In genomic region chr12:92469837-92470236, GRCh38 we compare ENCODE assay signal across 15 cellular contexts.
DNase-seq lines count a peak whose midpoint lies in the region; ATAC-seq and TF ChIP-seq lines count a peak whose summit lies in the region.
"Had no signal": no experiment of that assay in that cellular context is flagged by ENCODE, and none has a peak within 500 bp of the region (broad histone marks: within the 10 kb centered on the region; RNA-seq: fewer than 3 reads in every experiment).

No MANE protein-coding gene starts in this region.

- no peaks in the 10 kb centered on the region for H4K20me1 ChIP-seq in hepatocyte (ENCODE audit: insufficient read depth, poor library complexity, severe bottlenecking)

- no peak for DNase-seq in activated CD4-positive, alpha-beta T cell treated with anti-CD3 and anti-CD28 coated beads, Interleukin-2, amount 10 ng/mL, durations not matched to agents 24 days and 14 days
- no peak for DNase-seq in activated CD4-positive, alpha-beta T cell treated with anti-CD3 and anti-CD28 coated beads, Interleukin-2, amount 50 U/mL, for 1 hour
- no peak for DNase-seq in activated naive CD8-positive, alpha-beta T cell treated with anti-CD3 and anti-CD28 coated beads, Interleukin-2, amount 50 U/mL, for 24 hours
- DNase-seq in hepatocyte (ENCODE audit: low spot score) (peak; percentile 23), spleen (peak; percentile 76), NCI-H774 (lab: John Stamatoyannopoulos, UW) (no peak), H4 (ENCODE audit: low spot score) (no peak)
- DNase-seq in effector CD4-positive, alpha-beta T cell: no peak
- DNase-seq: 8988T, body of pancreas, lower lobe of right lung, NCI-H524, retina, uterus had no signal

- H3K36me3 Mint-ChIP-seq in activated CD4-positive, alpha-beta T cell treated with anti-CD3 and anti-CD28 coated beads, Interleukin-2, amount 10 ng/mL, durations not matched to agents 24 days and 14 days (ENCODE audit: low read depth): no peaks in the 10 kb centered on the region
- no peaks in the 10 kb centered on the region for H3K36me3 Mint-ChIP-seq in activated naive CD8-positive, alpha-beta T cell treated with anti-CD3 and anti-CD28 coated beads, Interleukin-2, amount 50 U/mL, for 24 hours (ENCODE audit: low read depth)

- H3K9me3 ChIP-seq in hepatocyte (ENCODE audit: low read depth) (no peaks in the 10 kb centered on the region), spleen (no peaks in the 10 kb centered on the region)
- H3K9me3 ChIP-seq: body of pancreas, lower lobe of right lung, SJSA1, uterus had no signal

- H3K27ac ChIP-seq in hepatocyte: peak overlapping the region; percentile 55
- peak overlapping the region in 7 of 8 donors; percentile 51 to 92 (median 81) for H3K27ac ChIP-seq in spleen
- H3K27ac ChIP-seq: body of pancreas, lower lobe of right lung, SJSA1, uterus had no signal

- intact Hi-C loops in activated CD4-positive, alpha-beta T cell treated with anti-CD3 and anti-CD28 coated beads, Interleukin-2, amount 10 ng/mL, durations not matched to agents 24 days and 14 days (cut with micrococcal nuclease): loop anchor here (1.0 to 10.0 kb wide), 12 partner anchors 35 to 1085 kb away; no protein-coding TSS in a partner anchor
- intact Hi-C loops in spleen (cut with DNase I; ENCODE audit: low total_unique reads): no loop called here

- ATAC-seq in activated naive CD8-positive, alpha-beta T cell treated with anti-CD3 and anti-CD28 coated beads, Interleukin-2, amount 50 U/mL, for 24 hours: no peak
- ATAC-seq: body of pancreas, lower lobe of right lung had no signal

- H3K9me2 ChIP-seq in hepatocyte (replicated peaks; ENCODE audit: insufficient read depth): no peaks in the 10 kb centered on the region

- H3K36me3 ChIP-seq in hepatocyte (replicated peaks; ENCODE audit: insufficient read depth, low read depth): no peaks in the 10 kb centered on the region
- no peaks in the 10 kb centered on the region for H3K36me3 ChIP-seq in spleen
- H3K36me3 ChIP-seq: lower lobe of right lung, SJSA1, uterus had no signal

- H3K27me3 Mint-ChIP-seq in activated CD4-positive, alpha-beta T cell treated with anti-CD3 and anti-CD28 coated beads, Interleukin-2, amount 10 ng/mL, durations not matched to agents 24 days and 14 days: no peaks in the 10 kb centered on the region
- no peaks in the 10 kb centered on the region for H3K27me3 Mint-ChIP-seq in activated naive CD8-positive, alpha-beta T cell treated with anti-CD3 and anti-CD28 coated beads, Interleukin-2, amount 50 U/mL, for 24 hours

- no peaks in the 10 kb centered on the region for H3K9me3 Mint-ChIP-seq in activated CD4-positive, alpha-beta T cell treated with anti-CD3 and anti-CD28 coated beads, Interleukin-2, amount 10 ng/mL, durations not matched to agents 24 days and 14 days
- no peaks in the 10 kb centered on the region for H3K9me3 Mint-ChIP-seq in activated naive CD8-positive, alpha-beta T cell treated with anti-CD3 and anti-CD28 coated beads, Interleukin-2, amount 50 U/mL, for 24 hours

- H3K79me2 ChIP-seq in hepatocyte: no peaks in the 10 kb centered on the region

- no peak overlapping the region for H2AFZ ChIP-seq in hepatocyte

- H3K4me1 ChIP-seq in hepatocyte (ENCODE audit: insufficient read depth): peaks cover 29% of the 10 kb centered on the region
- peaks cover 7 to 64% (median 28%) of the 10 kb centered on the region in 6 donors for H3K4me1 ChIP-seq in spleen
- H3K4me1 ChIP-seq: lower lobe of right lung, SJSA1, uterus had no signal

- 77% methylated on average over 6 of the region's 6 CpGs for WGBS in hepatocyte (ENCODE audit: low lambda C conversion rate, missing lambda C conversion rate)
- 69 to 84% (median 74%) methylated on average over 6 of the region's 6 CpGs for WGBS in spleen, 5 donors

- no peak for TF ChIP-seq POLR2A in spleen (IDR thresholded peaks at IDR 0.05)

- no peak overlapping the region for H3K4me2 ChIP-seq in hepatocyte

- H3K4me3 Mint-ChIP-seq in activated CD4-positive, alpha-beta T cell treated with anti-CD3 and anti-CD28 coated beads, Interleukin-2, amount 10 ng/mL, durations not matched to agents 24 days and 14 days: no peak overlapping the region
- peak overlapping the region; percentile 58 for H3K4me3 Mint-ChIP-seq in activated naive CD8-positive, alpha-beta T cell treated with anti-CD3 and anti-CD28 coated beads, Interleukin-2, amount 50 U/mL, for 24 hours

- TF ChIP-seq CTCF in hepatocyte (IDR thresholded peaks at IDR 0.05; ENCODE audit: poor library complexity) (no peak), spleen (IDR thresholded peaks at IDR 0.05 in 8 of 11, conservative IDR thresholded peaks at IDR 0.05 in 3 of 11) (no peak)

- H3K4me3 ChIP-seq in hepatocyte (no peak overlapping the region), spleen (peak overlapping the region in 1 of 8 donors; percentile 68)
- H3K4me3 ChIP-seq: body of pancreas, lower lobe of right lung, SJSA1, uterus had no signal

- H3K27ac Mint-ChIP-seq in activated CD4-positive, alpha-beta T cell treated with anti-CD3 and anti-CD28 coated beads, Interleukin-2, amount 10 ng/mL, durations not matched to agents 24 days and 14 days: peak overlapping the region; percentile 66
- H3K27ac Mint-ChIP-seq in activated naive CD8-positive, alpha-beta T cell treated with anti-CD3 and anti-CD28 coated beads, Interleukin-2, amount 50 U/mL, for 24 hours: peak overlapping the region; percentile 91

- peaks cover 26% of the 10 kb centered on the region for H3K4me1 Mint-ChIP-seq in activated CD4-positive, alpha-beta T cell treated with anti-CD3 and anti-CD28 coated beads, Interleukin-2, amount 10 ng/mL, durations not matched to agents 24 days and 14 days
- H3K4me1 Mint-ChIP-seq in activated naive CD8-positive, alpha-beta T cell treated with anti-CD3 and anti-CD28 coated beads, Interleukin-2, amount 50 U/mL, for 24 hours: peaks cover 71% of the 10 kb centered on the region

- H3K27me3 ChIP-seq in hepatocyte: no peaks in the 10 kb centered on the region
- no peaks in the 10 kb centered on the region for H3K27me3 ChIP-seq in spleen (replicated peaks in 1 of 7)
- H3K27me3 ChIP-seq: body of pancreas, SJSA1, uterus had no signal

Comparison
In these comparisons a context has a peak if more than half of its experiments do, and no peak if none do; other contexts are left out.
1. DNase-seq: peak in hepatocyte (single experiment) and spleen (single experiment); none in activated CD4-positive, alpha-beta T cell treated with anti-CD3 and anti-CD28 coated beads, Interleukin-2, amount 10 ng/mL, durations not matched to agents 24 days and 14 days (single experiment), activated CD4-positive, alpha-beta T cell treated with anti-CD3 and anti-CD28 coated beads, Interleukin-2, amount 50 U/mL, for 1 hour (single experiment), activated naive CD8-positive, alpha-beta T cell treated with anti-CD3 and anti-CD28 coated beads, Interleukin-2, amount 50 U/mL, for 24 hours (single experiment), NCI-H774 (single experiment), effector CD4-positive, alpha-beta T cell (single experiment) and H4 (single experiment).